8 cellular contexts compared by ENCODE assay signal in genomic region chr12:57751432-57751787, GRCh38.
A peak's percentile ranks its signal among the peaks of the same experiment; 100 is the strongest.
DNase-seq lines count a peak whose midpoint lies in the region; ATAC-seq and TF ChIP-seq lines count a peak whose summit lies in the region.

No MANE protein-coding gene starts in this region.

- DNase-seq in NB4 (ENCODE audit: low read depth) (peak; percentile 30), nephron progenitor cell (no peak), NCI-H1694 (lab: John Stamatoyannopoulos, UW) (no peak)

- H3K27ac Mint-ChIP-seq in nephron progenitor cell: peak overlapping the region; percentile 94

- no peak for TF ChIP-seq CTCF in C4-2B (conservative IDR thresholded peaks at IDR 0.05)
- TF ChIP-seq CTCF in NB4 (IDR thresholded peaks at IDR 0.05; ENCODE audit: low read depth, low read length): no peak
- no peak for TF ChIP-seq CTCF in nephron progenitor cell (IDR thresholded peaks at IDR 0.05)

- H3K27me3 ChIP-seq in duodenal mucosa (ENCODE audit: control insufficient read depth in 1 of 2, insufficient read depth in 2 of 2, low read length in 2 of 2): no peaks in the 10 kb centered on the region

- peaks cover 37 to 40% of the 10 kb centered on the region in 2 donors for H3K4me1 ChIP-seq in duodenal mucosa (ENCODE audit: control insufficient read depth in 1 of 2, insufficient read depth in 2 of 2, low read length in 2 of 2)

- H3K36me3 ChIP-seq in duodenal mucosa (ENCODE audit: control insufficient read depth in 1 of 2, insufficient read depth in 2 of 2, low read length in 2 of 2): peaks cover 0 to 36% of the 10 kb centered on the region in 2 donors

- peaks cover 37% of the 10 kb centered on the region for H3K27me3 Mint-ChIP-seq in nephron progenitor cell (ENCODE audit: low read depth, poor library complexity)

- H3K4me3 ChIP-seq in NB4 (ENCODE audit: low read depth, low read length) (peak overlapping the region; percentile 82), duodenal mucosa (ENCODE audit: low read depth in 1 of 2, low read length in 2 of 2) (peak overlapping the region; percentile 88 to 96)

- peaks cover 53% of the 10 kb centered on the region for H3K36me3 Mint-ChIP-seq in nephron progenitor cell (ENCODE audit: low read depth)

- H3K4me3 Mint-ChIP-seq in nephron progenitor cell: peak overlapping the region; percentile 98

- no peaks in the 10 kb centered on the region for H3K9me3 ChIP-seq in duodenal mucosa (ENCODE audit: control insufficient read depth in 1 of 2, low read length in 2 of 2)

- H3K27ac ChIP-seq in C4-2B: peak overlapping the region; percentile 92
- H3K27ac ChIP-seq in duodenal mucosa (ENCODE audit: low read depth, low read length): peak overlapping the region; percentile 62

- no peak for TF ChIP-seq POLR2A in NB4 (IDR thresholded peaks at IDR 0.05; ENCODE audit: extremely low read depth, insufficient read length)

- no peaks in the 10 kb centered on the region for H3K9me3 Mint-ChIP-seq in nephron progenitor cell

- H3K9ac ChIP-seq in duodenal mucosa (ENCODE audit: low read depth in 1 of 2, low read length in 2 of 2): peak overlapping the region; percentile 86 to 90

- ATAC-seq in GM19467 (IDR thresholded peaks at IDR 0.05; ENCODE audit: unreplicated experiment): no peak
- ATAC-seq in GM18502 (IDR thresholded peaks at IDR 0.05; ENCODE audit: poor library complexity, unreplicated experiment): no peak
- no peak for ATAC-seq in GM21367 (IDR thresholded peaks at IDR 0.05; ENCODE audit: unreplicated experiment)

- H3K4me1 Mint-ChIP-seq in nephron progenitor cell: peaks cover 50% of the 10 kb centered on the region
